ENCODE assay signal across 22 cellular contexts in genomic region chr2:42855221-42855970, GRCh38.
A peak's percentile ranks its signal among the peaks of the same experiment; 100 is the strongest.
DNase-seq lines count a peak whose midpoint lies in the region; ATAC-seq and TF ChIP-seq lines count a peak whose summit lies in the region.
"Had no signal": no experiment of that assay in that cellular context is flagged by ENCODE, and none has a peak within 500 bp of the region (broad histone marks: within the 10 kb centered on the region; RNA-seq: fewer than 3 reads in every experiment).

No MANE protein-coding gene starts in this region.

- H3K9ac ChIP-seq in H9 (ENCODE audit: extremely low read depth, insufficient read length, low read length) (no peak overlapping the region), neural progenitor cell (no peak overlapping the region)

- H2BK15ac ChIP-seq in H9 (ENCODE audit: low read depth, low read length): no peak overlapping the region

- no peak overlapping the region for H2AK5ac ChIP-seq in H9 (ENCODE audit: insufficient read length, low read length)

- H3F3A ChIP-seq in neural progenitor cell (ENCODE audit: low read depth): no peaks in the 10 kb centered on the region

- no peak overlapping the region for H3K4ac ChIP-seq in H9 (ENCODE audit: low read depth, low read length)

- no peak overlapping the region for H2AFZ ChIP-seq in H9 (ENCODE audit: low read length)
- no peak overlapping the region for H2AFZ ChIP-seq in neural progenitor cell (replicated peaks)
- no peak overlapping the region for H2AFZ ChIP-seq in osteoblast (ENCODE audit: low read length)

- DNase-seq in H9: no peak
- peak in 1 of 2 donors; percentile 58 for DNase-seq in ascending aorta (ENCODE audit: low spot score in 2 of 2)
- DNase-seq in neural progenitor cell (ENCODE audit: low spot score): no peak
- DNase-seq in tibial nerve (ENCODE audit: low spot score in 2 of 2): no peak
- no peak for DNase-seq in osteoblast (ENCODE audit: insufficient read length, low spot score, missing footprints)
- DNase-seq: activated CD4-positive, alpha-beta T cell treated with anti-CD3 and anti-CD28 coated beads for 48 hours; activated CD8-positive, alpha-beta memory T cell treated with anti-CD3 and anti-CD28 coated beads for 24 hours; activated gamma-delta T cell treated with Interleukin-2 at 50 U/mL for 16 hours; activated T-cell treated with anti-CD3 and anti-CD28 coated beads, Interleukin-2, amount 50 U/mL, for 1 hour; body of pancreas; CD8-positive, alpha-beta memory T cell; GOT3; left colon; NCI-H1048; NCI-H1694; NCI-H446; NCI-H82; stimulated activated CD4-positive, alpha-beta T cell treated with anti-CD3 and anti-CD28 coated beads, Interleukin-4, amount 100 ng/mL, for 1 hour; T-cell had no signal

- H4K20me1 ChIP-seq in H9 (ENCODE audit: control insufficient read depth, insufficient read depth, insufficient read length) (no peaks in the 10 kb centered on the region), neural progenitor cell (ENCODE audit: low read depth) (no peaks in the 10 kb centered on the region), osteoblast (ENCODE audit: insufficient read depth, low read length) (no peaks in the 10 kb centered on the region)

- TF ChIP-seq CTCF in H9 (conservative IDR thresholded peaks at IDR 0.05) (no peak), ascending aorta (IDR thresholded peaks at IDR 0.05) (no peak), neural progenitor cell (IDR thresholded peaks at IDR 0.05) (no peak), tibial nerve (IDR thresholded peaks at IDR 0.05) (no peak), osteoblast (IDR thresholded peaks at IDR 0.05; ENCODE audit: extremely low read depth, low read depth, low read length) (no peak)

- H3K4me3 Mint-ChIP-seq in H9: no peak overlapping the region
- H3K4me3 Mint-ChIP-seq in neural progenitor cell: no peak overlapping the region
- H3K4me3 Mint-ChIP-seq: CD8-positive, alpha-beta memory T cell; T-cell had no signal

- H3K9me3 ChIP-seq in H9 (ENCODE audit: control insufficient read depth, low read depth, low read length): no peaks in the 10 kb centered on the region
- peaks cover 0 to 6% of the 10 kb centered on the region in 2 donors for H3K9me3 ChIP-seq in ascending aorta
- H3K9me3 ChIP-seq in neural progenitor cell (ENCODE audit: low read depth): no peaks in the 10 kb centered on the region
- peaks cover 0 to 18% (median 4%) of the 10 kb centered on the region in 4 donors for H3K9me3 ChIP-seq in tibial nerve
- H3K9me3 ChIP-seq in osteoblast (ENCODE audit: low read depth, low read length): no peaks in the 10 kb centered on the region
- H3K9me3 ChIP-seq: body of pancreas, right lobe of liver had no signal

- H2BK12ac ChIP-seq in H9 (ENCODE audit: insufficient read length, low read depth, low read length): no peak overlapping the region

- no peak for ATAC-seq in HG03039 (IDR thresholded peaks at IDR 0.05; ENCODE audit: unreplicated experiment)
- ATAC-seq in GM21447 (IDR thresholded peaks at IDR 0.05; ENCODE audit: unreplicated experiment): no peak
- ATAC-seq: body of pancreas, left colon, T-cell had no signal

- no peak overlapping the region for H3K4me2 ChIP-seq in H9 (ENCODE audit: insufficient read depth, insufficient read length, low read length)
- no peak overlapping the region for H3K4me2 ChIP-seq in neural progenitor cell
- H3K4me2 ChIP-seq in osteoblast (ENCODE audit: insufficient read depth, low read length): no peak overlapping the region

- H3K4me3 ChIP-seq in ascending aorta: no peak overlapping the region
- no peak overlapping the region for H3K4me3 ChIP-seq in neural progenitor cell
- no peak overlapping the region for H3K4me3 ChIP-seq in tibial nerve
- H3K4me3 ChIP-seq in osteoblast (ENCODE audit: insufficient read depth, low read length): no peak overlapping the region
- H3K4me3 ChIP-seq: body of pancreas, right lobe of liver had no signal

- no peak overlapping the region for H2BK5ac ChIP-seq in H9 (ENCODE audit: insufficient read length, low read length)

- WGBS in H9 (ENCODE audit: extremely low coverage, insufficient read length, low lambda C conversion rate): no CpG with 5 or more reads among the region's 11 CpGs
- 69 to 80% methylated on average over 11 of the region's 11 CpGs for WGBS in tibial nerve, 2 donors

- H3K4me1 Mint-ChIP-seq in H9: peaks cover 6 to 23% of the 10 kb centered on the region in 2 experiments
- peaks cover 18% of the 10 kb centered on the region for H3K4me1 Mint-ChIP-seq in neural progenitor cell
- H3K4me1 Mint-ChIP-seq: CD8-positive, alpha-beta memory T cell; T-cell had no signal

- H3K79me2 ChIP-seq in H9 (ENCODE audit: insufficient read depth, low read length) (no peaks in the 10 kb centered on the region), neural progenitor cell (ENCODE audit: low read depth) (no peaks in the 10 kb centered on the region), osteoblast (ENCODE audit: insufficient read depth, low read length) (no peaks in the 10 kb centered on the region)

- no peaks in the 10 kb centered on the region for H3K27me3 ChIP-seq in H9 (ENCODE audit: insufficient read depth, low read length)
- no peaks in the 10 kb centered on the region for H3K27me3 ChIP-seq in ascending aorta
- no peaks in the 10 kb centered on the region for H3K27me3 ChIP-seq in neural progenitor cell
- no peaks in the 10 kb centered on the region for H3K27me3 ChIP-seq in tibial nerve
- H3K27me3 ChIP-seq in osteoblast (ENCODE audit: insufficient read depth, low read length): no peaks in the 10 kb centered on the region
- H3K27me3 ChIP-seq: body of pancreas, right lobe of liver had no signal

- H3K9me3 Mint-ChIP-seq in H9 (no peaks in the 10 kb centered on the region), neural progenitor cell (peaks cover 11% of the 10 kb centered on the region)

- no peak overlapping the region for H3K56ac ChIP-seq in H9 (ENCODE audit: insufficient read length, low read depth, low read length)

- H3K79me1 ChIP-seq in H9 (ENCODE audit: insufficient read depth, low read depth, low read length, poor library complexity, severe bottlenecking): no peaks in the 10 kb centered on the region

- no peak overlapping the region for H2BK20ac ChIP-seq in H9 (ENCODE audit: low read depth, low read length, poor library complexity, severe bottlenecking)

- H3K23me2 ChIP-seq in H9 (ENCODE audit: insufficient read length, low read depth, low read length, poor library complexity, severe bottlenecking): no peaks in the 10 kb centered on the region

- H3T11ph ChIP-seq in H9 (ENCODE audit: low read length): no peak overlapping the region

- H2BK120ac ChIP-seq in H9 (ENCODE audit: low read depth, low read length, poor library complexity, severe bottlenecking): no peak overlapping the region

- no peak overlapping the region for H4K8ac ChIP-seq in H9 (replicated peaks; ENCODE audit: insufficient read length, low read depth, low read length)

- intact Hi-C loops in ascending aorta (cut with DNase I): no loop called here

- H3K36me3 ChIP-seq in ascending aorta (no peaks in the 10 kb centered on the region), neural progenitor cell (no peaks in the 10 kb centered on the region), tibial nerve (no peaks in the 10 kb centered on the region), osteoblast (ENCODE audit: insufficient read depth, low read length) (no peaks in the 10 kb centered on the region)
- H3K36me3 ChIP-seq: right lobe of liver had no signal

- H3K4me1 ChIP-seq in H9 (ENCODE audit: insufficient read depth, low read length) (no peaks in the 10 kb centered on the region), ascending aorta (peaks cover 5 to 8% of the 10 kb centered on the region in 2 donors), neural progenitor cell (peaks cover 28% of the 10 kb centered on the region), tibial nerve (peaks cover 3 to 40% (median 20%) of the 10 kb centered on the region in 4 donors), osteoblast (ENCODE audit: insufficient read depth, low read length) (peaks cover 14% of the 10 kb centered on the region)
- H3K4me1 ChIP-seq: body of pancreas had no signal

- H3K23ac ChIP-seq in H9 (ENCODE audit: insufficient read length, low read depth, low read length): no peak overlapping the region

- H3K27ac ChIP-seq in H9 (ENCODE audit: insufficient read length, low read depth, low read length): no peak overlapping the region
- peak overlapping the region; percentile 74 to 80 for H3K27ac ChIP-seq in ascending aorta
- no peak overlapping the region for H3K27ac ChIP-seq in neural progenitor cell
- peak overlapping the region; percentile 70 to 88 (median 74) for H3K27ac ChIP-seq in tibial nerve
- H3K27ac ChIP-seq in osteoblast (ENCODE audit: low read depth, low read length): no peak overlapping the region
- H3K27ac ChIP-seq: body of pancreas had no signal

- H3K27ac Mint-ChIP-seq in H9 (peak overlapping the region in 2 of 3 experiments; percentile 68 to 88; a peak in 2 of 7 replicates), neural progenitor cell (peak overlapping the region; percentile 63)
- H3K27ac Mint-ChIP-seq: CD8-positive, alpha-beta memory T cell; T-cell had no signal

- H3K27me3 Mint-ChIP-seq in H9 (ENCODE audit: low read depth): no peaks in the 10 kb centered on the region; the same call in 1 of the 2 replicates
- peaks cover 15% of the 10 kb centered on the region for H3K27me3 Mint-ChIP-seq in neural progenitor cell (ENCODE audit: insufficient read depth, low read depth)
- H3K27me3 Mint-ChIP-seq: T-cell had no signal

- H3K18ac ChIP-seq in H9 (ENCODE audit: insufficient read length, low read depth, low read length): no peak overlapping the region

- no peak overlapping the region for H4K91ac ChIP-seq in H9 (ENCODE audit: insufficient read length, low read depth, low read length)

- H3K36me3 Mint-ChIP-seq in H9 (ENCODE audit: insufficient read depth in 1 of 3, low read depth in 3 of 3) (no peaks in the 10 kb centered on the region), neural progenitor cell (no peaks in the 10 kb centered on the region)
- H3K36me3 Mint-ChIP-seq: T-cell had no signal

- no peak for TF ChIP-seq POLR2A in tibial nerve (IDR thresholded peaks at IDR 0.05)

- no peak for TF ChIP-seq EP300 in tibial nerve (IDR thresholded peaks at IDR 0.05)

- no peak overlapping the region for H4K5ac ChIP-seq in H9 (ENCODE audit: insufficient read length, low read depth, low read length)

- H3K14ac ChIP-seq in H9 (ENCODE audit: insufficient read depth, low read length): no peak overlapping the region

Comparison
In these comparisons a context has a peak if more than half of its experiments do, and no peak if none do; other contexts are left out.
1. H3K27ac ChIP-seq: peak in ascending aorta (2 of 2) and tibial nerve (4 of 4); none in H9 (single experiment), neural progenitor cell (single experiment) and osteoblast (single experiment).